In the genomic region with DNA sequence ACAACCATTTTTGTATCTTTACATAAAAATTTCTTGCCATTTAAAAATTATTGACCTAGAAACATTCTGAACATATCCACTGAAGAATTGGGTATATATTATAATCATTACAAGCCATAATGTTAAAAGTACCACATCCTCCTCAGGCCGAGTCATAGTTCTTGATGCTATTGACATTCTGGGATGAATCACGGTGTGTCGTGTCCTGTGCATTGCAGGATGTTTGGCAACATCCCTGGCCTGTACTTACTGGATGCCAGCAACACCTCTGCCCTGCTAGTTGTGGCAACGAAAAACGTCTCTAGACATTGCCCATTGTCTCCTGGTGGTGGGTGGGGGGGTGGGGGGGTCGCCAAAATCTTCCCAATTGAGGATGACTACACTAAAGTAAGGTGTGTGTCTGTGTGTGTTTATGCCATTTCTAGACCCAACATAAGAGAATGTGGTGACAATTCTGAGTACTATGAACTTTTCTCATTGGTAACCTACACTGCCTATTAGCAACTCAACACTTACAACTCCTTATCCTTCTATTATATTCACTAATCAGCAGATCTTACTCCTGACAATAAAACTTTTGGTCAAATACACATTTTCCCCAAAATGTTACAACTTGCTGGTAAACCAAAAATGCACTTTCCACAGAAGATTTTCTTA, we compare ENCODE assay signal across 8 cellular contexts.
DNase-seq lines count a peak whose midpoint lies in the region; ATAC-seq and TF ChIP-seq lines count a peak whose summit lies in the region.

No MANE protein-coding gene starts in this region.

- DNase-seq in CD8-positive, alpha-beta T cell: no peak
- DNase-seq in MG63 (peak; percentile 78), cardiac fibroblast (ENCODE audit: low read depth in 2 of 2) (peak; percentile 70 to 96), putamen (ENCODE audit: low spot score) (no peak), NCI-H2081 treated with DMSO at 0.1 percent for 48 hours (lab: John Stamatoyannopoulos, UW) (no peak), nucleus accumbens (lab: John Stamatoyannopoulos, UW) (no peak), mucosa of gallbladder (ENCODE audit: low spot score) (no peak)
- DNase-seq in naive thymus-derived CD8-positive, alpha-beta T cell: no peak

- no peaks in the 10 kb centered on the region for H3K9me3 ChIP-seq in CD8-positive, alpha-beta T cell (ENCODE audit: low read length)
- no peaks in the 10 kb centered on the region for H3K9me3 ChIP-seq in MG63

- POLR2A ChIA-PET in CD8-positive, alpha-beta T cell (lab: Charles Lee): no interaction called here
- POLR2A ChIA-PET in naive thymus-derived CD8-positive, alpha-beta T cell (lab: Charles Lee): no interaction called here

- no peak for ATAC-seq in CD8-positive, alpha-beta T cell
- ATAC-seq in naive thymus-derived CD8-positive, alpha-beta T cell: no peak

- H3K4me3 ChIP-seq in CD8-positive, alpha-beta T cell (ENCODE audit: low read depth, low read length): no peak overlapping the region
- H3K4me3 ChIP-seq in MG63: no peak overlapping the region
- H3K4me3 ChIP-seq in cardiac fibroblast (replicated peaks in 1 of 2; ENCODE audit: low read depth in 2 of 2, low read length in 2 of 2): no peak overlapping the region

- CTCF ChIA-PET in CD8-positive, alpha-beta T cell (lab: Charles Lee): no interaction called here

- peak overlapping the region; percentile 68 for H3K27ac Mint-ChIP-seq in CD8-positive, alpha-beta T cell
- H3K27ac Mint-ChIP-seq in naive thymus-derived CD8-positive, alpha-beta T cell: peak overlapping the region; percentile 2 to 87 (median 78)

- no peaks in the 10 kb centered on the region for H3K27me3 ChIP-seq in CD8-positive, alpha-beta T cell (ENCODE audit: insufficient read depth, low read length)
- no peaks in the 10 kb centered on the region for H3K27me3 ChIP-seq in MG63

- peaks cover 86% of the 10 kb centered on the region for H3K36me3 Mint-ChIP-seq in CD8-positive, alpha-beta T cell
- peaks cover 10 to 88% (median 45%) of the 10 kb centered on the region in 3 donors for H3K36me3 Mint-ChIP-seq in naive thymus-derived CD8-positive, alpha-beta T cell

- H3K36me3 ChIP-seq in CD8-positive, alpha-beta T cell (ENCODE audit: insufficient read depth, low read length): peaks cover 25% of the 10 kb centered on the region
- H3K36me3 ChIP-seq in MG63: peaks cover 3% of the 10 kb centered on the region

- TF ChIP-seq CTCF in CD8-positive, alpha-beta T cell (IDR thresholded peaks at IDR 0.05): no peak
- no peak for TF ChIP-seq CTCF in cardiac fibroblast (IDR thresholded peaks at IDR 0.05; ENCODE audit: low read depth, low read length)

- peaks cover 24% of the 10 kb centered on the region for H3K4me1 ChIP-seq in CD8-positive, alpha-beta T cell (ENCODE audit: insufficient read depth, low read length)

- no peaks in the 10 kb centered on the region for H3K9me3 Mint-ChIP-seq in CD8-positive, alpha-beta T cell
- H3K9me3 Mint-ChIP-seq in naive thymus-derived CD8-positive, alpha-beta T cell: no peaks in the 10 kb centered on the region

- no peak overlapping the region for H3K4me3 Mint-ChIP-seq in CD8-positive, alpha-beta T cell
- peak overlapping the region in 1 of 10 donors; percentile 15 for H3K4me3 Mint-ChIP-seq in naive thymus-derived CD8-positive, alpha-beta T cell

- no peaks in the 10 kb centered on the region for H3K27me3 Mint-ChIP-seq in CD8-positive, alpha-beta T cell (ENCODE audit: low read depth)
- no peaks in the 10 kb centered on the region for H3K27me3 Mint-ChIP-seq in naive thymus-derived CD8-positive, alpha-beta T cell

- peaks cover 76% of the 10 kb centered on the region for H3K4me1 Mint-ChIP-seq in CD8-positive, alpha-beta T cell (ENCODE audit: low read depth)
- peaks cover 41 to 87% (median 68%) of the 10 kb centered on the region in 4 donors for H3K4me1 Mint-ChIP-seq in naive thymus-derived CD8-positive, alpha-beta T cell

- no peak overlapping the region for H3K27ac ChIP-seq in CD8-positive, alpha-beta T cell (ENCODE audit: low read depth, low read length)

- intact Hi-C loops in CD8-positive, alpha-beta T cell (cut with DNase I, micrococcal nuclease): no loop called here

Comparison
In these comparisons a context has a peak if more than half of its experiments do, and no peak if none do; other contexts are left out.
1. DNase-seq: peak in MG63 (single experiment) and cardiac fibroblast (2 of 2); none in CD8-positive, alpha-beta T cell (0 of 7), naive thymus-derived CD8-positive, alpha-beta T cell (0 of 10), putamen (single experiment), NCI-H2081 treated with DMSO at 0.1 percent for 48 hours (single experiment), nucleus accumbens (0 of 56) and mucosa of gallbladder (single experiment).